In genomic region chr2:235951980-235952379, GRCh38 we compare ENCODE assay signal across 13 cellular contexts.
A peak's percentile ranks its signal among the peaks of the same experiment; 100 is the strongest.
DNase-seq lines count a peak whose midpoint lies in the region; ATAC-seq and TF ChIP-seq lines count a peak whose summit lies in the region.
"Had no signal": no experiment of that assay in that cellular context is flagged by ENCODE, and none has a peak within 500 bp of the region (broad histone marks: within the 10 kb centered on the region; RNA-seq: fewer than 3 reads in every experiment).

No MANE protein-coding gene starts in this region.

- H3K27ac ChIP-seq in mammary epithelial cell (ENCODE audit: insufficient read depth, low read depth, low read length) (no peak overlapping the region), breast epithelium (no peak overlapping the region), SK-N-MC (no peak overlapping the region)
- H3K27ac ChIP-seq: right lobe of liver, suprapubic skin had no signal

- ATAC-seq in Right ventricle myocardium inferior, result no peak
- ATAC-seq: right lobe of liver had no signal

- TF ChIP-seq POLR2A in breast epithelium (IDR thresholded peaks at IDR 0.05), result no peak

- H3K9ac ChIP-seq in mammary epithelial cell (ENCODE audit: insufficient read depth, low read length) (no peak overlapping the region), SK-N-MC (ENCODE audit: insufficient read length) (no peak overlapping the region)

- peak; percentile 64 for DNase-seq in mammary epithelial cell
- DNase-seq in breast epithelium (ENCODE audit: low spot score in 2 of 2), result no peak
- DNase-seq in SK-N-MC (ENCODE audit: low read depth, low spot score), result peak; percentile 14
- peak; percentile 57 for DNase-seq in central memory CD4-positive, alpha-beta T cell
- DNase-seq in stimulated activated CD8-positive, alpha-beta memory T cell treated with anti-CD3 and anti-CD28 coated beads, Interleukin-4, amount 100 ng/mL, for 48 hours, result peak; percentile 32
- no peak for DNase-seq in amygdala (lab: John Stamatoyannopoulos, UW)
- no peak for DNase-seq in NCI-H82 treated with DMSO at 0.1 percent for 48 hours (lab: John Stamatoyannopoulos, UW; ENCODE audit: unreplicated experiment)
- no peak for DNase-seq in Right ventricle myocardium inferior (ENCODE audit: missing footprints)
- DNase-seq: activated CD8-positive, alpha-beta memory T cell treated with anti-CD3 and anti-CD28 coated beads, Interleukin-2, amount 50 U/mL, for 4 hours; Kasumi-1; OCI-M1; right lobe of liver had no signal

- H3K9me3 ChIP-seq in mammary epithelial cell (replicated peaks; ENCODE audit: insufficient read depth, low read length), result no peaks in the 10 kb centered on the region
- no peaks in the 10 kb centered on the region for H3K9me3 ChIP-seq in breast epithelium
- H3K9me3 ChIP-seq in SK-N-MC (ENCODE audit: low read depth, low read length), result no peaks in the 10 kb centered on the region
- H3K9me3 ChIP-seq: right lobe of liver, suprapubic skin had no signal

- in situ Hi-C loops in mammary epithelial cell (cut with MboI; ENCODE audit: low sequenced_read_pairs in 2 of 2), result no loop called here

- WGBS in mammary epithelial cell (ENCODE audit: low coverage, missing lambda C conversion rate), result 89% methylated on average over 2 of the region's 2 CpGs

- H3K4me2 ChIP-seq in mammary epithelial cell (ENCODE audit: insufficient read depth, low read depth, low read length), result no peak overlapping the region

- CTCF ChIA-PET in mammary epithelial cell (lab: Charles Lee; ENCODE audit: low non-redundant PET), result no interaction called here

- H3K4me3 ChIP-seq in mammary epithelial cell (replicated peaks in 1 of 3; ENCODE audit: insufficient read depth in 1 of 3, low read depth in 2 of 3, low read length in 3 of 3) (no peak overlapping the region), breast epithelium (no peak overlapping the region), SK-N-MC (no peak overlapping the region)
- H3K4me3 ChIP-seq: right lobe of liver, suprapubic skin had no signal

- intact Hi-C loops in mammary epithelial cell (cut with micrococcal nuclease) (no loop called here), breast epithelium (cut with DNase I; ENCODE audit: low total_unique reads) (no loop called here), Right ventricle myocardium inferior (cut with DNase I) (no loop called here)

- H3K27me3 ChIP-seq in mammary epithelial cell (ENCODE audit: insufficient read depth, low read length) (no peaks in the 10 kb centered on the region), breast epithelium (no peaks in the 10 kb centered on the region)
- H3K27me3 ChIP-seq: right lobe of liver, suprapubic skin had no signal

- H4K20me1 ChIP-seq in mammary epithelial cell (ENCODE audit: insufficient read depth, low read length), result no peaks in the 10 kb centered on the region

- H2AFZ ChIP-seq in mammary epithelial cell (ENCODE audit: low read depth, low read length), result no peak overlapping the region

- H3K4me1 ChIP-seq in mammary epithelial cell (ENCODE audit: insufficient read depth, low read length) (no peaks in the 10 kb centered on the region), breast epithelium (no peaks in the 10 kb centered on the region)
- H3K4me1 ChIP-seq: right lobe of liver, suprapubic skin had no signal

- no peak for TF ChIP-seq CTCF in mammary epithelial cell (conservative IDR thresholded peaks at IDR 0.05 in 1 of 2, IDR thresholded peaks at IDR 0.05 in 1 of 2; ENCODE audit: extremely low read depth in 1 of 2, insufficient read depth in 1 of 2, low read depth in 1 of 2, low read length in 2 of 2)
- no peak for TF ChIP-seq CTCF in breast epithelium (IDR thresholded peaks at IDR 0.05)

- dilution Hi-C loops in mammary epithelial cell (cut with HindIII; ENCODE audit: low sequenced_read_pairs), result no loop called here

- H3K36me3 ChIP-seq in mammary epithelial cell (ENCODE audit: insufficient read depth, low read length) (no peaks in the 10 kb centered on the region), breast epithelium (no peaks in the 10 kb centered on the region), SK-N-MC (ENCODE audit: insufficient read depth, low read length) (no peaks in the 10 kb centered on the region)
- H3K36me3 ChIP-seq: right lobe of liver, suprapubic skin had no signal

- no peaks in the 10 kb centered on the region for H3K79me2 ChIP-seq in mammary epithelial cell (ENCODE audit: insufficient read depth, low read length)

- BruUV-seq in mammary epithelial cell (replicated peaks; lab: Mats Ljungman, UMichigan), result no TSS peak

Comparison
In these comparisons a context has a peak if more than half of its experiments do, and no peak if none do; other contexts are left out.
1. DNase-seq: peak in mammary epithelial cell (single experiment), SK-N-MC (single experiment), central memory CD4-positive, alpha-beta T cell (single experiment) and stimulated activated CD8-positive, alpha-beta memory T cell treated with anti-CD3 and anti-CD28 coated beads, Interleukin-4, amount 100 ng/mL, for 48 hours (single experiment); none in breast epithelium (0 of 2), amygdala (0 of 56), NCI-H82 treated with DMSO at 0.1 percent for 48 hours (single experiment) and Right ventricle myocardium inferior (single experiment).